Comparison of ENCODE assay signal across 8 cellular contexts in genomic region chr1:179002552-179003345, GRCh38. TPM values are rescaled to one million over a fixed set of nuclear protein-coding genes. Genes with fewer than 3 reads are reported as not detected.
A peak's percentile ranks its signal among the peaks of the same experiment; 100 is the strongest.
DNase-seq lines count a peak whose midpoint lies in the region; ATAC-seq lines count a peak whose summit lies in the region.

No MANE protein-coding gene starts in this region.

- no peaks in the 10 kb centered on the region for H3K36me3 ChIP-seq in mesodermal cell (ENCODE audit: control insufficient read depth, insufficient read depth, low read length)

- no peaks in the 10 kb centered on the region for H3K4me1 ChIP-seq in mesodermal cell (ENCODE audit: control insufficient read depth, insufficient read depth, low read length, poor library complexity, severe bottlenecking)

- 30 to 42% methylated on average over 10 to 17 of the region's 20 CpGs for WGBS in mesodermal cell (ENCODE audit: insufficient coverage in 2 of 2), 2 experiments

- no peaks in the 10 kb centered on the region for H3K9me3 ChIP-seq in mesodermal cell (ENCODE audit: control insufficient read depth, low read length)

- DNase-seq in A172 (ENCODE audit: low spot score): peak; percentile 60
- peak; percentile 70 for DNase-seq in NCI-H69 (lab: John Stamatoyannopoulos, UW)
- peak; percentile 56 for DNase-seq in activated CD4-positive, alpha-beta T cell treated with anti-CD3 and anti-CD28 coated beads, Interleukin-2, amount 50 U/mL, for 24 hours (ENCODE audit: low read depth in 1 of 2, low spot score in 1 of 2)
- DNase-seq in effector CD8-positive, alpha-beta T cell (lab: John Stamatoyannopoulos, UW): peak; percentile 64
- peak; percentile 57 for DNase-seq in stimulated activated CD8-positive, alpha-beta memory T cell treated with anti-CD3 and anti-CD28 coated beads, Interleukin-15, amount 100 ng/mL, for 24 hours (ENCODE audit: low read depth)

- peak; percentile 69 for ATAC-seq in GM18517 (IDR thresholded peaks at IDR 0.05; ENCODE audit: unreplicated experiment)
- ATAC-seq in HG03095 (IDR thresholded peaks at IDR 0.05; ENCODE audit: unreplicated experiment): peak; percentile 75

- no peak overlapping the region for H3K4me3 ChIP-seq in mesodermal cell (ENCODE audit: extremely low read depth, insufficient read depth, low read length, poor library complexity, severe bottlenecking)

- peak overlapping the region; percentile 6 for H3K27ac ChIP-seq in mesodermal cell (ENCODE audit: low read depth, low read length, severe bottlenecking)

RNA-seq across cellular contexts. Expression of gene FAM20B, which starts 22.9 kb away (rescaled TPM):
- 44.5 and 51.7 TPM in 2 replicates for total RNA-seq in A172 (2014; rRNA removed; shearing (Covaris generic))
- 24.6 TPM for polyA plus RNA-seq in mesodermal cell (2013, experiment 1 of 2)
- polyA plus RNA-seq in mesodermal cell (2013, experiment 2 of 2): 24.3 TPM
